In genomic region chr4:73439445-73439844, GRCh38 we compare ENCODE assay signal across 38 cellular contexts. TPM values are rescaled to one million over a fixed set of nuclear protein-coding genes. Genes with fewer than 3 reads are reported as not detected.
"Had no signal": no experiment of that assay in that cellular context is flagged by ENCODE, and none has a peak within 500 bp of the region (broad histone marks: within the 10 kb centered on the region; RNA-seq: fewer than 3 reads in every experiment).

No MANE protein-coding gene starts in this region.

- H3K36me3 ChIP-seq: MG63 had no signal

- H3K9me3 ChIP-seq: MG63 had no signal

- H3K4me3 ChIP-seq: MG63 had no signal

- H3K27me3 ChIP-seq: MG63 had no signal

- DNase-seq: Karpas-422, Kasumi-1, MG63, MM.1S, MV-4-11, NCI-H1048, NCI-H1092, NCI-H1092 treated with DMSO at 0.1 percent for 48 hours, NCI-H1105, NCI-H1105 treated with DMSO at 0.1 percent for 48 hours, NCI-H1417, NCI-H1417 treated with DMSO at 0.1 percent for 48 hours, NCI-H1436, NCI-H1436 treated with DMSO at 0.1 percent for 48 hours, NCI-H146, NCI-H1694, NCI-H1694 treated with DMSO at 0.1 percent for 48 hours, NCI-H187, NCI-H187 treated with DMSO at 0.1 percent for 48 hours, NCI-H1930, NCI-H2029, NCI-H2029 treated with DMSO at 0.1 percent for 48 hours, NCI-H2081, NCI-H2081 treated with DMSO at 0.1 percent for 48 hours, NCI-H2107, NCI-H2171, NCI-H2171 treated with DMSO at 0.1 percent for 48 hours, NCI-H2227 treated with DMSO at 0.1 percent for 48 hours, NCI-H226, NCI-H345, NCI-H446, NCI-H446 treated with DMSO at 0.1 percent for 48 hours, NCI-H510A, NCI-H510A treated with DMSO at 0.1 percent for 48 hours had no signal

RNA-seq across cellular contexts. Expression of gene AFP, which starts 3.4 kb away (rescaled TPM):
- total RNA-seq: LHCN-M2, MCF 10A had no signal

RNA-seq across cellular contexts. Expression of gene ALB, which starts 35.4 kb away (rescaled TPM):
- total RNA-seq: LHCN-M2, M059J, MCF 10A, NCI-H460 had no signal

RNA-seq across cellular contexts. Expression of gene AFM, which starts 42.1 kb away (rescaled TPM):
- total RNA-seq: LHCN-M2, MCF 10A, NCI-H460 had no signal
